15 cellular contexts compared by ENCODE assay signal in the genomic region with DNA sequence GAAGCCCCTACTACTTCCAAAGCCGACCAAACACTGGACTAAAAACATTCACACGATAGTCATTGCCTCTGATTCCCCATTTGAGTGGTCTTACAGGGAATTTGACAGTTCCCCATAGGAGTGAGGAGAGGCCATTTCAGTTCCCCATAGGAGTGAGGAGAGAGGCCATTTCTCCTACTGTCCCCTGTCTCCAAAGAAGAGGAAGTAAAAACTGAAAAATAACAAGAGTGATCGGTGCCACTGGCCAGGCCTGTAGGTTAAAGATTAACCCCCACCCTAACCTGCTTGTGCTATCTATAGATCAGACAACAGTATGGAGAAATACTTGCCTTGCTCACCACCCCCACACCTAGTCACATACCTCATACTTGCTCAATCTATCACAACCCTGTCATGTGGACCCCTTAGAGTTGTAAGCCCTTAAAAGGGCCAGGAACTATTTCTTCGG.
DNase-seq lines count a peak whose midpoint lies in the region; ATAC-seq and TF ChIP-seq lines count a peak whose summit lies in the region.
"Had no signal": no experiment of that assay in that cellular context is flagged by ENCODE, and none has a peak within 500 bp of the region (broad histone marks: within the 10 kb centered on the region; RNA-seq: fewer than 3 reads in every experiment).

No MANE protein-coding gene starts in this region.

- no peaks in the 10 kb centered on the region for H3K27me3 ChIP-seq in ascending aorta
- H3K27me3 ChIP-seq: thyroid gland had no signal

- H3K9me3 Mint-ChIP-seq in Calu3 (ENCODE audit: low read depth, unreplicated experiment), result peaks cover 13% of the 10 kb centered on the region
- H3K9me3 Mint-ChIP-seq: GM23338 had no signal

- H3K36me3 Mint-ChIP-seq in Calu3 (ENCODE audit: insufficient read depth, unreplicated experiment), result no peaks in the 10 kb centered on the region

- H3K27ac Mint-ChIP-seq in Calu3 (ENCODE audit: unreplicated experiment), result peak overlapping the region; percentile 98
- H3K27ac Mint-ChIP-seq: GM23338 had no signal

- H3K9me3 ChIP-seq in mucosa of descending colon (no peaks in the 10 kb centered on the region), ascending aorta (no peaks in the 10 kb centered on the region)
- H3K9me3 ChIP-seq: thyroid gland had no signal

- CTCF ChIA-PET in Calu3 (lab: Charles Lee), result interaction anchor here (1.3 kb wide), 1 partner anchor 11 kb away, joined by 4 read pairs; no protein-coding TSS in a partner anchor

- H3K4me3 Mint-ChIP-seq in Calu3 (ENCODE audit: low read depth, unreplicated experiment), result peak overlapping the region; percentile 55
- H3K4me3 Mint-ChIP-seq: GM23338 had no signal

- intact Hi-C loops in Calu3 (cut with micrococcal nuclease; ENCODE audit: unreplicated experiment), result no loop called here
- intact Hi-C loops in mucosa of descending colon (cut with DNase I, micrococcal nuclease), result no loop called here
- intact Hi-C loops in ascending aorta (cut with DNase I), result no loop called here

- H3K27ac ChIP-seq in ascending aorta, result no peak overlapping the region
- H3K27ac ChIP-seq: parathyroid adenoma, thyroid gland had no signal

- TF ChIP-seq CTCF in Calu3 (IDR thresholded peaks at IDR 0.05; ENCODE audit: unreplicated experiment), result no peak
- no peak for TF ChIP-seq CTCF in mucosa of descending colon (IDR thresholded peaks at IDR 0.05)
- no peak for TF ChIP-seq CTCF in ascending aorta (IDR thresholded peaks at IDR 0.05)

- no TSS peak for BruUV-seq in Calu3 (replicated peaks; lab: Mats Ljungman, UMichigan)

- peak; percentile 56 for ATAC-seq in GM21381 (IDR thresholded peaks at IDR 0.05; ENCODE audit: unreplicated experiment)
- peak; percentile 88 for ATAC-seq in mucosa of descending colon
- ATAC-seq: GM23338 had no signal

- H3K36me3 ChIP-seq in mucosa of descending colon (ENCODE audit: low read depth) (no peaks in the 10 kb centered on the region), ascending aorta (no peaks in the 10 kb centered on the region)
- H3K36me3 ChIP-seq: thyroid gland had no signal

- H3K4me3 ChIP-seq in mucosa of descending colon, result no peak overlapping the region
- H3K4me3 ChIP-seq in ascending aorta, result no peak overlapping the region
- H3K4me3 ChIP-seq: GM23338, thyroid gland had no signal

- no peaks in the 10 kb centered on the region for H3K4me1 ChIP-seq in mucosa of descending colon (ENCODE audit: low read depth)
- H3K4me1 ChIP-seq in ascending aorta, result no peaks in the 10 kb centered on the region
- H3K4me1 ChIP-seq: parathyroid adenoma, thyroid gland had no signal

- H3K27me3 Mint-ChIP-seq in Calu3 (ENCODE audit: unreplicated experiment), result no peaks in the 10 kb centered on the region

- peaks cover 34% of the 10 kb centered on the region for H3K4me1 Mint-ChIP-seq in Calu3 (ENCODE audit: low read depth, unreplicated experiment)
- H3K4me1 Mint-ChIP-seq: GM23338 had no signal

- DNase-seq in Calu3 (peak; percentile 81), HuH-7.5 (ENCODE audit: low spot score) (peak; percentile 38), mucosa of descending colon (peak in 2 of 3 donors; percentile 32 to 80), islet precursor cell (no peak), ascending aorta (ENCODE audit: low spot score in 2 of 2) (no peak), epidermal melanocyte (ENCODE audit: insufficient read length, low spot score) (no peak)
- no peak for DNase-seq in stimulated activated CD8-positive, alpha-beta memory T cell treated with anti-CD3 and anti-CD28 coated beads, Interleukin-4, amount 100 ng/mL, for 48 hours
- DNase-seq: activated gamma-delta T cell; effector CD4-positive, alpha-beta T cell; IMR-90; NCI-H69; thyroid gland had no signal

Comparison
In these comparisons a context has a peak if more than half of its experiments do, and no peak if none do; other contexts are left out.
1. DNase-seq: peak in Calu3 (single experiment), HuH-7.5 (single experiment) and mucosa of descending colon (2 of 3); none in islet precursor cell (single experiment), ascending aorta (0 of 2), stimulated activated CD8-positive, alpha-beta memory T cell treated with anti-CD3 and anti-CD28 coated beads, Interleukin-4, amount 100 ng/mL, for 48 hours (single experiment) and epidermal melanocyte (single experiment).